16 cellular contexts compared by ENCODE assay signal in the genomic region with DNA sequence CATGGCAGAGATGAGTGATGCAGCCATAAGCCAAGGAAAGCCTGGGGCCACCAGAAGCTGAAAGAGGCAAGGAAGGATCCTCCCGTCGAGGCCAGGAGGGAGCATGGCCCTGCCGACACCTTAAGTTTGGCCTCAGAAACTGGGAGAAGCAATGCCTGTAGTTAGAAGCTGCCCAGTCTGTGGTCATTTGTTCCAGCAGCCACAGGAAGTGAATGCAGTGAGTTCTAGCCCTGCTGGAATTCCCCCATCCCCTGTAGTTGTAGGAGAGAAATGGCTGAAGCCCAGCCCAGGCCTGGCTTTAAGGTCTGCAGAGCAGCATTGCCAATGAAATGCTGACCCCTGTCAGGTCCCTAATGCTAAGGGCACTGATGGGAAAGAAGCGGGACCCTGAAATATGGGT. TPM values are rescaled to one million over a fixed set of nuclear protein-coding genes. Genes with fewer than 3 reads are reported as not detected.
DNase-seq lines count a peak whose midpoint lies in the region; ATAC-seq and TF ChIP-seq lines count a peak whose summit lies in the region.
"Had no signal": no experiment of that assay in that cellular context is flagged by ENCODE, and none has a peak within 500 bp of the region (broad histone marks: within the 10 kb centered on the region; RNA-seq: fewer than 3 reads in every experiment).

No MANE protein-coding gene starts in this region.

- no peak overlapping the region for H2AK5ac ChIP-seq in IMR-90 (ENCODE audit: low read depth, low read length)

- H3K56ac ChIP-seq in IMR-90 (ENCODE audit: extremely low read depth, insufficient read depth, low read length): no peak overlapping the region

- H3K4me1 ChIP-seq in IMR-90 (ENCODE audit: control insufficient read depth, insufficient read depth, low read length): peaks cover 10% of the 10 kb centered on the region
- H3K4me1 ChIP-seq: adrenal gland had no signal

- H3K27me3 ChIP-seq in IMR-90 (ENCODE audit: control insufficient read depth, insufficient read depth, low read length): no peaks in the 10 kb centered on the region
- H3K27me3 ChIP-seq: adrenal gland; BLaER1 treated with 17β-estradiol and CSF1 and Interleukin-3, amounts not matched to agents 10 nM and 100 nM had no signal

- in situ Hi-C loops in IMR-90 (cut with MboI; ENCODE audit: low sequenced_read_pairs): loop anchor here (10.0 to 25.0 kb wide), 3 partner anchors 352 to 629 kb away; partner anchors contain the start of gene LRRK1

- CTCF ChIA-PET in IMR-90 (lab: Yijun Ruan, JAX): no interaction called here

- POLR2A ChIA-PET in IMR-90 (lab: Charles Lee; ENCODE audit: unreplicated experiment): no interaction called here

- H4K8ac ChIP-seq in IMR-90 (ENCODE audit: low read depth in 2 of 2, low read length in 2 of 2): peak overlapping the region in 1 of 2 experiments; percentile 61; a peak in 1 of 4 replicates

- BruUV-seq in IMR-90 (replicated peaks; lab: Mats Ljungman, UMichigan): no TSS peak

- H3K9ac ChIP-seq in IMR-90 (ENCODE audit: low read depth, low read length): no peak overlapping the region
- H3K9ac ChIP-seq: BLaER1 treated with 17β-estradiol and CSF1 and Interleukin-3, amounts not matched to agents 10 nM and 100 nM; GM23248 had no signal

- H4K5ac ChIP-seq in IMR-90 (ENCODE audit: low read depth, low read length): no peak overlapping the region

- no peak overlapping the region for H2BK5ac ChIP-seq in IMR-90 (ENCODE audit: low read depth, low read length, poor library complexity, severe bottlenecking)

- DNase-seq in IMR-90 (peak; percentile 46), choroid plexus epithelial cell (ENCODE audit: low read depth) (peak; percentile 66), NCI-H1436 (lab: John Stamatoyannopoulos, UW) (no peak), NCI-H526 (lab: John Stamatoyannopoulos, UW) (no peak)
- no peak for DNase-seq in stimulated activated naive CD8-positive, alpha-beta T cell treated with anti-CD3 and anti-CD28 coated beads, Interleukin-15, Interleukin-2, amounts not matched to agents 100 U/mL and 50 U/mL, for 24 hours
- DNase-seq: activated CD4-positive, alpha-beta T cell treated with anti-CD3 and anti-CD28 coated beads for 1 hour; GM23248; hypothalamus; kidney glomerular epithelial cell; NCI-H1930; NCI-H526 treated with DMSO at 0.1 percent for 48 hours had no signal

- H3K27ac ChIP-seq in IMR-90 (ENCODE audit: insufficient read depth, low read length): no peak overlapping the region
- H3K27ac ChIP-seq: BLaER1 treated with 17β-estradiol and CSF1 and Interleukin-3, amounts not matched to agents 10 nM and 100 nM; GM23248; SK-N-MC had no signal

- 95% methylated on average over 3 of the region's 4 CpGs; no CpG with 5 or more reads in 1 of the 2 experiments for WGBS in IMR-90 (ENCODE audit: extremely low coverage in 2 of 2, insufficient read length in 1 of 2), 2 experiments

- ATAC-seq in GM18868 (IDR thresholded peaks at IDR 0.05; ENCODE audit: unreplicated experiment): peak; percentile 58
- no peak for ATAC-seq in IMR-90 (ENCODE audit: low read depth)
- ATAC-seq in stimulated activated naive CD8-positive, alpha-beta T cell treated with anti-CD3 and anti-CD28 coated beads, Interleukin-15, Interleukin-2, amounts not matched to agents 100 U/mL and 50 U/mL, for 24 hours: peak; percentile 40
- ATAC-seq in HG02571 (IDR thresholded peaks at IDR 0.05; ENCODE audit: unreplicated experiment): no peak

- H3K14ac ChIP-seq in IMR-90 (replicated peaks; ENCODE audit: low read depth, low read length): no peak overlapping the region

- TF ChIP-seq CTCF in IMR-90 (conservative IDR thresholded peaks at IDR 0.05; ENCODE audit: low read depth, low read length): no peak
- TF ChIP-seq CTCF in choroid plexus epithelial cell (conservative IDR thresholded peaks at IDR 0.05; ENCODE audit: low read depth, low read length): no peak

- H3K23ac ChIP-seq in IMR-90 (ENCODE audit: low read depth, low read length): no peak overlapping the region

- no peak overlapping the region for H3K18ac ChIP-seq in IMR-90 (ENCODE audit: low read depth, low read length)

- dilution Hi-C loops in IMR-90 (cut with HindIII; ENCODE audit: low sequenced_read_pairs, unreplicated experiment): no loop called here

- H2BK20ac ChIP-seq in IMR-90 (ENCODE audit: low read depth, low read length): no peak overlapping the region

- H2AFZ ChIP-seq in IMR-90 (replicated peaks; ENCODE audit: low read length, poor library complexity): peak overlapping the region; percentile 75
- H2AFZ ChIP-seq: GM23248 had no signal

- no peak for TF ChIP-seq RAD21 in IMR-90 (IDR thresholded peaks at IDR 0.05; ENCODE audit: low read length)

- H3K4ac ChIP-seq in IMR-90 (ENCODE audit: low read depth, low read length): peak overlapping the region; percentile 22; the same call in 1 of the 2 replicates

- TF ChIP-seq POLR2A in IMR-90 (IDR thresholded peaks at IDR 0.05; ENCODE audit: low read depth, low read length): no peak

- peaks cover 4% of the 10 kb centered on the region for H3K36me3 ChIP-seq in IMR-90 (ENCODE audit: control insufficient read depth, insufficient read depth, low read length)
- H3K36me3 ChIP-seq: adrenal gland had no signal

- peaks cover 9% of the 10 kb centered on the region; the same call in 1 of the 2 replicates for H4K20me1 ChIP-seq in IMR-90 (ENCODE audit: insufficient read depth, low read length)

- no peak overlapping the region for H2BK15ac ChIP-seq in IMR-90 (ENCODE audit: low read depth, low read length)

- 0 out of 4 replicates have a peak, but pooled peaks cover 0 to 6% of the 10 kb centered on the region in 2 experiments for H3K79me1 ChIP-seq in IMR-90 (ENCODE audit: low read depth in 1 of 2, low read length in 2 of 2)

- H3K9me3 ChIP-seq in IMR-90 (ENCODE audit: control insufficient read depth, insufficient read depth, low read length): no peaks in the 10 kb centered on the region
- H3K9me3 ChIP-seq: adrenal gland; BLaER1 treated with 17β-estradiol and CSF1 and Interleukin-3, amounts not matched to agents 10 nM and 100 nM had no signal

- H3K4me3 ChIP-seq in IMR-90 (ENCODE audit: insufficient read depth, low read depth, low read length): no peak overlapping the region
- H3K4me3 ChIP-seq in choroid plexus epithelial cell (ENCODE audit: low read depth, low read length): no peak overlapping the region
- H3K4me3 ChIP-seq: adrenal gland; BLaER1 treated with 17β-estradiol and CSF1 and Interleukin-3, amounts not matched to agents 10 nM and 100 nM; GM23248; SK-N-MC had no signal

- no peak overlapping the region for H4K91ac ChIP-seq in IMR-90 (ENCODE audit: insufficient read depth, low read depth, low read length)

- intact Hi-C loops in IMR-90 (cut with micrococcal nuclease): no loop called here

- H3K9me1 ChIP-seq in IMR-90 (ENCODE audit: insufficient read depth, low read length): peaks cover 23% of the 10 kb centered on the region

- H2BK120ac ChIP-seq in IMR-90 (ENCODE audit: low read depth, low read length): peak overlapping the region; percentile 52; the same call in 1 of the 2 replicates

- peak overlapping the region; percentile 68 for H2AK9ac ChIP-seq in IMR-90 (replicated peaks; ENCODE audit: low read depth, low read length, poor library complexity)

- H3K4me2 ChIP-seq in IMR-90 (ENCODE audit: low read depth, low read length): no peak overlapping the region

TF ChIP-seq in IMR-90, 13 proteins besides CTCF, POLR2A, EP300 and RAD21:
- TF ChIP-seq SMC3 (IDR thresholded peaks at IDR 0.05; ENCODE audit: low read depth, low read length) (no peak), MXI1 (IDR thresholded peaks at IDR 0.05; ENCODE audit: borderline replicate concordance, low read depth, low read length) (no peak), MAZ (IDR thresholded peaks at IDR 0.05; ENCODE audit: borderline replicate concordance, low read depth, low read length) (no peak), BHLHE40 (IDR thresholded peaks at IDR 0.05; ENCODE audit: low read depth, low read length) (no peak), CHD1 (IDR thresholded peaks at IDR 0.05; ENCODE audit: low read depth, low read length) (no peak), RFX5 (IDR thresholded peaks at IDR 0.05; ENCODE audit: low read depth, low read length) (no peak), RCOR1 (IDR thresholded peaks at IDR 0.05; ENCODE audit: insufficient replicate concordance, low read length) (no peak), NFE2L2 (IDR thresholded peaks at IDR 0.05; ENCODE audit: low read depth, low read length) (no peak), FOS (IDR thresholded peaks at IDR 0.05; ENCODE audit: low read depth, low read length) (no peak), USF2 (IDR thresholded peaks at IDR 0.05; ENCODE audit: low read depth, low read length) (no peak), MAFK (IDR thresholded peaks at IDR 0.05; ENCODE audit: low read depth, low read length) (no peak)
- TF ChIP-seq, protein P1, sequence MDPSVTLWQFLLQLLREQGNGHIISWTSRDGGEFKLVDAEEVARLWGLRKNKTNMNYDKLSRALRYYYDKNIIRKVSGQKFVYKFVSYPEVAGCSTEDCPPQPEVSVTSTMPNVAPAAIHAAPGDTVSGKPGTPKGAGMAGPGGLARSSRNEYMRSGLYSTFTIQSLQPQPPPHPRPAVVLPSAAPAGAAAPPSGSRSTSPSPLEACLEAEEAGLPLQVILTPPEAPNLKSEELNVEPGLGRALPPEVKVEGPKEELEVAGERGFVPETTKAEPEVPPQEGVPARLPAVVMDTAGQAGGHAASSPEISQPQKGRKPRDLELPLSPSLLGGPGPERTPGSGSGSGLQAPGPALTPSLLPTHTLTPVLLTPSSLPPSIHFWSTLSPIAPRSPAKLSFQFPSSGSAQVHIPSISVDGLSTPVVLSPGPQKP (IDR thresholded peaks at IDR 0.05; ENCODE audit: borderline replicate concordance, low read depth, low read length): no peak

RNA-seq across cellular contexts. Expression of gene CHSY1, which starts 12.2 kb away (rescaled TPM):
- total RNA-seq in IMR-90 (2012; rRNA removed): 53.2 and 55.3 TPM in 2 replicates
- 40.5 and 40.9 TPM in 2 replicates for polyA plus RNA-seq in IMR-90 (2012; rRNA removed)
- polyA plus RNA-seq in IMR-90 (2012; cell fraction: cytosol; rRNA removed): 12.6 and 25.0 TPM in 2 replicates
- polyA plus RNA-seq in IMR-90 (2012; cell fraction: nucleus; rRNA removed; ENCODE audit: low replicate concordance): 7.3 and 45.0 TPM in 2 replicates

RNA-seq across cellular contexts. Expression of gene SELENOS, which starts 13.3 kb away (rescaled TPM):
- total RNA-seq in IMR-90 (2012; rRNA removed): 39.8 and 67.5 TPM in 2 replicates
- polyA plus RNA-seq in IMR-90 (2012; rRNA removed): 73.9 and 77.1 TPM in 2 replicates
- 61.9 and 89.3 TPM in 2 replicates for polyA plus RNA-seq in IMR-90 (2012; cell fraction: cytosol; rRNA removed)
- 72.4 and 84.7 TPM in 2 replicates for polyA plus RNA-seq in IMR-90 (2012; cell fraction: nucleus; rRNA removed; ENCODE audit: low replicate concordance)

RNA-seq across cellular contexts. Expression of gene SNRPA1, which starts 31.0 kb away (rescaled TPM):
- 37.1 and 47.5 TPM in 2 replicates for total RNA-seq in IMR-90 (2012; rRNA removed)
- 75.8 and 79.9 TPM in 2 replicates for polyA plus RNA-seq in IMR-90 (2012; rRNA removed)
- polyA plus RNA-seq in IMR-90 (2012; cell fraction: cytosol; rRNA removed): 32.8 and 36.8 TPM in 2 replicates
- polyA plus RNA-seq in IMR-90 (2012; cell fraction: nucleus; rRNA removed; ENCODE audit: low replicate concordance): 24.2 and 105 TPM in 2 replicates

Comparison
In these comparisons a context has a peak if more than half of its experiments do, and no peak if none do; other contexts are left out.
1. ATAC-seq: peak in GM18868 (single experiment) and stimulated activated naive CD8-positive, alpha-beta T cell treated with anti-CD3 and anti-CD28 coated beads, Interleukin-15, Interleukin-2, amounts not matched to agents 100 U/mL and 50 U/mL, for 24 hours (single experiment); none in IMR-90 (single experiment) and HG02571 (single experiment).
2. DNase-seq: peak in IMR-90 (single experiment) and choroid plexus epithelial cell (single experiment); none in stimulated activated naive CD8-positive, alpha-beta T cell treated with anti-CD3 and anti-CD28 coated beads, Interleukin-15, Interleukin-2, amounts not matched to agents 100 U/mL and 50 U/mL, for 24 hours (single experiment), NCI-H1436 (single experiment) and NCI-H526 (0 of 2).